In genomic region chr3:66884659-66885058, GRCh38 we compare ENCODE assay signal across 20 cellular contexts.
A peak's percentile ranks its signal among the peaks of the same experiment; 100 is the strongest.
DNase-seq lines count a peak whose midpoint lies in the region; ATAC-seq, FAIRE-seq and TF ChIP-seq lines count a peak whose summit lies in the region.
"Had no signal": no experiment of that assay in that cellular context is flagged by ENCODE, and none has a peak within 500 bp of the region (broad histone marks: within the 10 kb centered on the region; RNA-seq: fewer than 3 reads in every experiment).

No MANE protein-coding gene starts in this region.

- H3K9me3 Mint-ChIP-seq in MCF 10A (ENCODE audit: unreplicated experiment) (peaks cover 8% of the 10 kb centered on the region), astrocyte (ENCODE audit: unreplicated experiment) (no peaks in the 10 kb centered on the region), neural progenitor cell (peaks cover 5% of the 10 kb centered on the region)
- peaks cover 2 to 21% of the 10 kb centered on the region in 2 donors for H3K9me3 Mint-ChIP-seq in stimulated activated naive CD8-positive, alpha-beta T cell treated with anti-CD3 and anti-CD28 coated beads, Interleukin-15, amount 100 ng/mL, for 72 hours

- no peaks in the 10 kb centered on the region for H4K20me1 ChIP-seq in astrocyte (ENCODE audit: insufficient read depth, low read length)
- H4K20me1 ChIP-seq in neural progenitor cell (ENCODE audit: low read depth), result no peaks in the 10 kb centered on the region
- H4K20me1 ChIP-seq: BLaER1 had no signal

- H2AFZ ChIP-seq in astrocyte (ENCODE audit: low read depth, low read length), result no peak overlapping the region
- H2AFZ ChIP-seq in neural progenitor cell (replicated peaks), result peak overlapping the region; percentile 80

- no peak for TF ChIP-seq POLR2A in breast epithelium (IDR thresholded peaks at IDR 0.05)

- H3K4me2 ChIP-seq in astrocyte (ENCODE audit: low read length) (no peak overlapping the region), neural progenitor cell (no peak overlapping the region)
- H3K4me2 ChIP-seq: BLaER1 had no signal

- FAIRE-seq in astrocyte (lab: Jason Lieb, UNC), result no peak
- FAIRE-seq: GM12878, HTR-8/SVneo had no signal

- H3F3A ChIP-seq in neural progenitor cell (ENCODE audit: low read depth), result no peaks in the 10 kb centered on the region

- ATAC-seq in HG02840 (IDR thresholded peaks at IDR 0.05; ENCODE audit: low FRiP score, unreplicated experiment), result no peak
- no peak for ATAC-seq in GM19035 (IDR thresholded peaks at IDR 0.05; ENCODE audit: unreplicated experiment)
- ATAC-seq in stimulated activated naive CD8-positive, alpha-beta T cell treated with anti-CD3 and anti-CD28 coated beads, Interleukin-15, amount 100 ng/mL, for 72 hours, result no peak
- ATAC-seq: HCT116 had no signal

- no peaks in the 10 kb centered on the region for H3K4me1 ChIP-seq in breast epithelium
- no peaks in the 10 kb centered on the region for H3K4me1 ChIP-seq in astrocyte (ENCODE audit: insufficient read depth, low read length)
- H3K4me1 ChIP-seq in neural progenitor cell, result peaks cover 13% of the 10 kb centered on the region
- H3K4me1 ChIP-seq: BLaER1 had no signal

- H3K27me3 Mint-ChIP-seq in MCF 10A (ENCODE audit: insufficient read depth, unreplicated experiment), result no peaks in the 10 kb centered on the region
- H3K27me3 Mint-ChIP-seq in astrocyte (ENCODE audit: low read depth, unreplicated experiment), result no peaks in the 10 kb centered on the region
- H3K27me3 Mint-ChIP-seq in neural progenitor cell (ENCODE audit: insufficient read depth, low read depth), result peaks cover 2% of the 10 kb centered on the region
- no peaks in the 10 kb centered on the region for H3K27me3 Mint-ChIP-seq in stimulated activated naive CD8-positive, alpha-beta T cell treated with anti-CD3 and anti-CD28 coated beads, Interleukin-15, amount 100 ng/mL, for 72 hours
- H3K27me3 Mint-ChIP-seq: IgD-negative memory B cell had no signal

- no TSS peak for BruUV-seq in MCF 10A (replicated peaks; lab: Mats Ljungman, UMichigan)

- H3K4me1 Mint-ChIP-seq in MCF 10A (ENCODE audit: insufficient read depth, unreplicated experiment), result peaks cover 19% of the 10 kb centered on the region
- peaks cover 15% of the 10 kb centered on the region for H3K4me1 Mint-ChIP-seq in astrocyte (ENCODE audit: low read depth, unreplicated experiment)
- H3K4me1 Mint-ChIP-seq in neural progenitor cell, result peaks cover 22% of the 10 kb centered on the region
- no peaks in the 10 kb centered on the region for H3K4me1 Mint-ChIP-seq in stimulated activated naive CD8-positive, alpha-beta T cell treated with anti-CD3 and anti-CD28 coated beads, Interleukin-15, amount 100 ng/mL, for 72 hours
- H3K4me1 Mint-ChIP-seq: CD14-positive monocyte, IgD-negative memory B cell had no signal

- H3K36me3 Mint-ChIP-seq in MCF 10A (ENCODE audit: insufficient read depth, unreplicated experiment), result no peaks in the 10 kb centered on the region
- H3K36me3 Mint-ChIP-seq in astrocyte (ENCODE audit: low read depth, unreplicated experiment), result no peaks in the 10 kb centered on the region
- H3K36me3 Mint-ChIP-seq in neural progenitor cell, result no peaks in the 10 kb centered on the region
- H3K36me3 Mint-ChIP-seq: CD14-positive monocyte; CD4-positive, alpha-beta memory T cell; IgD-negative memory B cell had no signal

- CTCF ChIA-PET in MCF 10A (lab: Yijun Ruan, JAX), result no interaction called here

- no peak overlapping the region for H3K4me3 Mint-ChIP-seq in MCF 10A (ENCODE audit: unreplicated experiment)
- H3K4me3 Mint-ChIP-seq in astrocyte (ENCODE audit: unreplicated experiment), result no peak overlapping the region
- no peak overlapping the region for H3K4me3 Mint-ChIP-seq in neural progenitor cell
- no peak overlapping the region for H3K4me3 Mint-ChIP-seq in stimulated activated naive CD8-positive, alpha-beta T cell treated with anti-CD3 and anti-CD28 coated beads, Interleukin-15, amount 100 ng/mL, for 72 hours
- H3K4me3 Mint-ChIP-seq: CD14-positive monocyte; CD4-positive, alpha-beta memory T cell; HFFc6; IgD-negative memory B cell had no signal

- H3K27ac ChIP-seq in breast epithelium, result no peak overlapping the region
- no peak overlapping the region for H3K27ac ChIP-seq in astrocyte (ENCODE audit: low read depth, low read length)
- H3K27ac ChIP-seq in neural progenitor cell, result no peak overlapping the region
- H3K27ac ChIP-seq: 22Rv1, BLaER1 had no signal

- H3K27ac Mint-ChIP-seq in MCF 10A (ENCODE audit: low read depth, unreplicated experiment), result peak overlapping the region; percentile 70
- H3K27ac Mint-ChIP-seq in astrocyte (ENCODE audit: unreplicated experiment), result peak overlapping the region; percentile 98
- H3K27ac Mint-ChIP-seq in neural progenitor cell, result peak overlapping the region; percentile 76
- H3K27ac Mint-ChIP-seq in stimulated activated naive CD8-positive, alpha-beta T cell treated with anti-CD3 and anti-CD28 coated beads, Interleukin-15, amount 100 ng/mL, for 72 hours, result no peak overlapping the region
- H3K27ac Mint-ChIP-seq: CD14-positive monocyte; CD4-positive, alpha-beta memory T cell; HFFc6; IgD-negative memory B cell had no signal

- no peak for TF ChIP-seq CTCF in MCF 10A (IDR thresholded peaks at IDR 0.05; ENCODE audit: unreplicated experiment)
- no peak for TF ChIP-seq CTCF in breast epithelium (IDR thresholded peaks at IDR 0.05)
- TF ChIP-seq CTCF in astrocyte (IDR thresholded peaks at IDR 0.05; ENCODE audit: insufficient read depth, low read depth, low read length), result no peak
- no peak for TF ChIP-seq CTCF in choroid plexus epithelial cell (conservative IDR thresholded peaks at IDR 0.05; ENCODE audit: low read depth, low read length)
- no peak for TF ChIP-seq CTCF in neural progenitor cell (IDR thresholded peaks at IDR 0.05)

- POLR2A ChIA-PET in MCF 10A (lab: Yijun Ruan, JAX), result no interaction called here

- H3K79me2 ChIP-seq in astrocyte (ENCODE audit: insufficient read depth, low read length), result no peaks in the 10 kb centered on the region
- no peaks in the 10 kb centered on the region for H3K79me2 ChIP-seq in neural progenitor cell (ENCODE audit: low read depth)

- no peak overlapping the region for H3K9ac ChIP-seq in astrocyte (ENCODE audit: low read length)
- no peak overlapping the region for H3K9ac ChIP-seq in neural progenitor cell
- H3K9ac ChIP-seq: BLaER1 had no signal

- H3K27me3 ChIP-seq in breast epithelium (no peaks in the 10 kb centered on the region), astrocyte (ENCODE audit: insufficient read depth, low read length) (no peaks in the 10 kb centered on the region), neural progenitor cell (no peaks in the 10 kb centered on the region)
- H3K27me3 ChIP-seq: BLaER1 had no signal

- intact Hi-C loops in MCF 10A (cut with micrococcal nuclease), result no loop called here
- intact Hi-C loops in breast epithelium (cut with DNase I; ENCODE audit: low total_unique reads), result no loop called here

- no peaks in the 10 kb centered on the region for H3K36me3 ChIP-seq in breast epithelium
- no peaks in the 10 kb centered on the region for H3K36me3 ChIP-seq in astrocyte (ENCODE audit: insufficient read depth, low read length)
- no peaks in the 10 kb centered on the region for H3K36me3 ChIP-seq in neural progenitor cell
- H3K36me3 ChIP-seq: BLaER1 had no signal

- DNase-seq in MCF 10A (ENCODE audit: unreplicated experiment) (no peak), breast epithelium (ENCODE audit: low spot score in 2 of 2) (no peak), astrocyte (ENCODE audit: low read depth) (no peak), choroid plexus epithelial cell (ENCODE audit: low read depth) (peak; percentile 1), neural progenitor cell (ENCODE audit: low spot score) (no peak)
- DNase-seq in stimulated activated naive CD8-positive, alpha-beta T cell treated with anti-CD3 and anti-CD28 coated beads, Interleukin-15, amount 100 ng/mL, for 72 hours, result no peak
- DNase-seq: CD4-positive, alpha-beta memory T cell; DND-41; GOT3; H7; HFFc6 had no signal

- no peaks in the 10 kb centered on the region for H3K9me3 ChIP-seq in breast epithelium
- no peaks in the 10 kb centered on the region for H3K9me3 ChIP-seq in astrocyte (ENCODE audit: insufficient read depth, low read depth, low read length)
- no peaks in the 10 kb centered on the region for H3K9me3 ChIP-seq in neural progenitor cell (ENCODE audit: low read depth)
- H3K9me3 ChIP-seq: BLaER1 had no signal

- H3K4me3 ChIP-seq in breast epithelium (no peak overlapping the region), astrocyte (ENCODE audit: insufficient read depth, low read depth, low read length) (no peak overlapping the region), choroid plexus epithelial cell (ENCODE audit: low read depth, low read length) (no peak overlapping the region), neural progenitor cell (no peak overlapping the region)
- H3K4me3 ChIP-seq: BLaER1, GM12878 had no signal

Comparison
In these comparisons a context has a peak if more than half of its experiments do, and no peak if none do; other contexts are left out.
1. H3K27ac Mint-ChIP-seq: peak in MCF 10A (single experiment), astrocyte (single experiment) and neural progenitor cell (single experiment); none in stimulated activated naive CD8-positive, alpha-beta T cell treated with anti-CD3 and anti-CD28 coated beads, Interleukin-15, amount 100 ng/mL, for 72 hours (0 of 2).